Comparison of ENCODE assay signal across 17 cellular contexts in genomic region chr16:11024333-11025053, GRCh38.
DNase-seq lines count a peak whose midpoint lies in the region; ATAC-seq and TF ChIP-seq lines count a peak whose summit lies in the region.
"Had no signal": no experiment of that assay in that cellular context is flagged by ENCODE, and none has a peak within 500 bp of the region (broad histone marks: within the 10 kb centered on the region; RNA-seq: fewer than 3 reads in every experiment).

No MANE protein-coding gene starts in this region.

- peaks cover 5% of the 10 kb centered on the region for H3K4me1 ChIP-seq in IMR-90 (ENCODE audit: control insufficient read depth, insufficient read depth, low read length)
- H3K4me1 ChIP-seq: prostate gland, stomach had no signal

- H4K20me1 ChIP-seq in IMR-90 (ENCODE audit: insufficient read depth, low read length) = no peaks in the 10 kb centered on the region

- CTCF ChIA-PET in Calu3 (lab: Charles Lee) (interaction anchor here (0.7 to 2.1 kb wide), 6 partner anchors 9 to 231 kb away, joined by 3 to 9 read pairs (median 4); partner anchors contain the start of gene SOCS1), IMR-90 (lab: Yijun Ruan, JAX) (interaction anchor here (0.5 kb wide), 1 partner anchor 551 kb away, joined by 5 read pairs; no protein-coding TSS in a partner anchor)

- H3K27me3 ChIP-seq in IMR-90 (ENCODE audit: control insufficient read depth, insufficient read depth, low read length) = no peaks in the 10 kb centered on the region
- H3K27me3 ChIP-seq: MG63, stomach had no signal

- TF ChIP-seq RAD21 in IMR-90 (IDR thresholded peaks at IDR 0.05; ENCODE audit: low read length) = no peak

- ATAC-seq in GM19463 (IDR thresholded peaks at IDR 0.05; ENCODE audit: unreplicated experiment) = peak; percentile 33
- no peak for ATAC-seq in IMR-90 (ENCODE audit: low read depth)
- no peak for ATAC-seq in sciatic nerve
- no peak for ATAC-seq in GM18858 (IDR thresholded peaks at IDR 0.05; ENCODE audit: unreplicated experiment)

- peaks cover 5 to 15% of the 10 kb centered on the region in 2 experiments; a peak in 1 of 4 replicates for H3K79me1 ChIP-seq in IMR-90 (ENCODE audit: low read depth in 1 of 2, low read length in 2 of 2)

- TF ChIP-seq POLR2A in IMR-90 (IDR thresholded peaks at IDR 0.05; ENCODE audit: low read depth, low read length) = no peak

- TF ChIP-seq CTCF in Calu3 (IDR thresholded peaks at IDR 0.05; ENCODE audit: unreplicated experiment) (no peak), IMR-90 (conservative IDR thresholded peaks at IDR 0.05; ENCODE audit: low read depth, low read length) (no peak), fibroblast of mammary gland (conservative IDR thresholded peaks at IDR 0.05; ENCODE audit: control insufficient read depth, insufficient read depth, low read depth, low read length) (no peak)

- H3K14ac ChIP-seq in IMR-90 (replicated peaks; ENCODE audit: low read depth, low read length) = no peak overlapping the region

- no peak overlapping the region for H2AK9ac ChIP-seq in IMR-90 (replicated peaks; ENCODE audit: low read depth, low read length, poor library complexity)

- no peaks in the 10 kb centered on the region for H3K27me3 Mint-ChIP-seq in Calu3 (ENCODE audit: unreplicated experiment)
- H3K27me3 Mint-ChIP-seq: CD4-positive, CD25-positive, alpha-beta regulatory T cell; central memory CD8-positive, alpha-beta T cell had no signal

- no peak overlapping the region for H3K56ac ChIP-seq in IMR-90 (ENCODE audit: extremely low read depth, insufficient read depth, low read length)

- no peak overlapping the region for H2AFZ ChIP-seq in IMR-90 (replicated peaks; ENCODE audit: low read length, poor library complexity)

- H3K36me3 ChIP-seq in IMR-90 (ENCODE audit: control insufficient read depth, insufficient read depth, low read length) = peaks cover 26% of the 10 kb centered on the region
- H3K36me3 ChIP-seq: prostate gland had no signal

- no peak overlapping the region for H3K4me3 ChIP-seq in IMR-90 (ENCODE audit: insufficient read depth, low read depth, low read length)
- no peak overlapping the region for H3K4me3 ChIP-seq in fibroblast of mammary gland (ENCODE audit: control insufficient read depth, low read depth, low read length)
- H3K4me3 ChIP-seq: MG63, prostate gland, stomach had no signal

- dilution Hi-C loops in IMR-90 (cut with HindIII; ENCODE audit: low sequenced_read_pairs, unreplicated experiment) = no loop called here

- peaks cover 4% of the 10 kb centered on the region for H3K9me3 Mint-ChIP-seq in Calu3 (ENCODE audit: low read depth, unreplicated experiment)

- peaks cover 25% of the 10 kb centered on the region for H3K36me3 Mint-ChIP-seq in Calu3 (ENCODE audit: insufficient read depth, unreplicated experiment)

- no peak overlapping the region for H2BK15ac ChIP-seq in IMR-90 (ENCODE audit: low read depth, low read length)

- no peak overlapping the region for H4K5ac ChIP-seq in IMR-90 (ENCODE audit: low read depth, low read length)

- H3K9me1 ChIP-seq in IMR-90 (ENCODE audit: insufficient read depth, low read length) = peaks cover 11% of the 10 kb centered on the region; the same call in 1 of the 2 replicates

- H3K23ac ChIP-seq in IMR-90 (ENCODE audit: low read depth, low read length) = no peak overlapping the region

- no peak overlapping the region for H2BK120ac ChIP-seq in IMR-90 (ENCODE audit: low read depth, low read length)

- H3K9me3 ChIP-seq in IMR-90 (ENCODE audit: control insufficient read depth, insufficient read depth, low read length) = peaks cover 7% of the 10 kb centered on the region
- H3K9me3 ChIP-seq: prostate gland had no signal

- DNase-seq in Calu3 (peak; percentile 69), IMR-90 (no peak), fibroblast of mammary gland (ENCODE audit: low read depth) (peak; percentile 62), MV-4-11 (lab: John Stamatoyannopoulos, UW) (no peak), sciatic nerve (ENCODE audit: low spot score) (no peak), SHP77 (lab: John Stamatoyannopoulos, UW) (no peak)
- DNase-seq: erythroblast; GF-D8; MG63; midbrain; stimulated activated CD4-positive, alpha-beta T cell treated with anti-CD3 and anti-CD28 coated beads, Interleukin-2, amount 100 ng/mL, for 24 hours; stomach had no signal

- no peak overlapping the region for H3K27ac ChIP-seq in IMR-90 (ENCODE audit: insufficient read depth, low read length)
- H3K27ac ChIP-seq: prostate gland, stomach had no signal

- in situ Hi-C loops in IMR-90 (cut with MboI; ENCODE audit: low sequenced_read_pairs) = no loop called here

- no peak overlapping the region for H2BK20ac ChIP-seq in IMR-90 (ENCODE audit: low read depth, low read length)

- peak overlapping the region; percentile 11; the same call in 1 of the 2 replicates for H4K91ac ChIP-seq in IMR-90 (ENCODE audit: insufficient read depth, low read depth, low read length)

- no peak overlapping the region for H3K4ac ChIP-seq in IMR-90 (ENCODE audit: low read depth, low read length)

- intact Hi-C loops in Calu3 (cut with micrococcal nuclease; ENCODE audit: unreplicated experiment) (no loop called here), IMR-90 (cut with micrococcal nuclease) (no loop called here), sciatic nerve (cut with DNase I) (no loop called here)

- H2BK5ac ChIP-seq in IMR-90 (ENCODE audit: low read depth, low read length, poor library complexity, severe bottlenecking) = no peak overlapping the region

- no peak overlapping the region for H3K9ac ChIP-seq in IMR-90 (ENCODE audit: low read depth, low read length)

- BruUV-seq in Calu3 (replicated peaks; lab: Mats Ljungman, UMichigan) (no TSS peak), IMR-90 (replicated peaks; lab: Mats Ljungman, UMichigan) (no TSS peak)

- POLR2A ChIA-PET in IMR-90 (lab: Charles Lee; ENCODE audit: unreplicated experiment) = no interaction called here

- peak overlapping the region; percentile 38 for H3K4me3 Mint-ChIP-seq in Calu3 (ENCODE audit: low read depth, unreplicated experiment)
- H3K4me3 Mint-ChIP-seq: CD4-positive, CD25-positive, alpha-beta regulatory T cell; central memory CD8-positive, alpha-beta T cell had no signal

- H3K4me1 Mint-ChIP-seq in Calu3 (ENCODE audit: low read depth, unreplicated experiment) = peaks cover 29% of the 10 kb centered on the region

- 0 out of 4 replicates have a peak overlapping the region, but pooled peaks of 1 of the 2 experiments have one; percentile 3 for H4K8ac ChIP-seq in IMR-90 (ENCODE audit: low read depth in 2 of 2, low read length in 2 of 2)

- no peak overlapping the region; the same call in 1 of the 2 replicates for H2AK5ac ChIP-seq in IMR-90 (ENCODE audit: low read depth, low read length)

- peak overlapping the region; percentile 75 for H3K27ac Mint-ChIP-seq in Calu3 (ENCODE audit: unreplicated experiment)
- H3K27ac Mint-ChIP-seq: CD4-positive, CD25-positive, alpha-beta regulatory T cell had no signal

- no peak overlapping the region for H3K18ac ChIP-seq in IMR-90 (ENCODE audit: low read depth, low read length)

- 100% methylated on average over 5 of the region's 9 CpGs; no CpG with 5 or more reads in 1 of the 2 experiments for WGBS in IMR-90 (ENCODE audit: extremely low coverage in 2 of 2, insufficient read length in 1 of 2), 2 experiments

- H3K4me2 ChIP-seq in IMR-90 (ENCODE audit: low read depth, low read length) = no peak overlapping the region

TF ChIP-seq in IMR-90, 13 proteins besides CTCF, POLR2A, EP300 and RAD21:
- TF ChIP-seq USF2 (IDR thresholded peaks at IDR 0.05; ENCODE audit: low read depth, low read length) = no peak
- TF ChIP-seq CHD1 (IDR thresholded peaks at IDR 0.05; ENCODE audit: low read depth, low read length) = no peak
- TF ChIP-seq MXI1 (IDR thresholded peaks at IDR 0.05; ENCODE audit: borderline replicate concordance, low read depth, low read length) = no peak
- no peak for TF ChIP-seq CEBPB (IDR thresholded peaks at IDR 0.05; ENCODE audit: low read depth, low read length)

Comparison
In these comparisons a context has a peak if more than half of its experiments do, and no peak if none do; other contexts are left out.
1. DNase-seq: peak in Calu3 (single experiment) and fibroblast of mammary gland (single experiment); none in IMR-90 (single experiment), MV-4-11 (single experiment), sciatic nerve (single experiment) and SHP77 (0 of 2).